ENCODE assay signal across 1 cellular context in the genomic region with DNA sequence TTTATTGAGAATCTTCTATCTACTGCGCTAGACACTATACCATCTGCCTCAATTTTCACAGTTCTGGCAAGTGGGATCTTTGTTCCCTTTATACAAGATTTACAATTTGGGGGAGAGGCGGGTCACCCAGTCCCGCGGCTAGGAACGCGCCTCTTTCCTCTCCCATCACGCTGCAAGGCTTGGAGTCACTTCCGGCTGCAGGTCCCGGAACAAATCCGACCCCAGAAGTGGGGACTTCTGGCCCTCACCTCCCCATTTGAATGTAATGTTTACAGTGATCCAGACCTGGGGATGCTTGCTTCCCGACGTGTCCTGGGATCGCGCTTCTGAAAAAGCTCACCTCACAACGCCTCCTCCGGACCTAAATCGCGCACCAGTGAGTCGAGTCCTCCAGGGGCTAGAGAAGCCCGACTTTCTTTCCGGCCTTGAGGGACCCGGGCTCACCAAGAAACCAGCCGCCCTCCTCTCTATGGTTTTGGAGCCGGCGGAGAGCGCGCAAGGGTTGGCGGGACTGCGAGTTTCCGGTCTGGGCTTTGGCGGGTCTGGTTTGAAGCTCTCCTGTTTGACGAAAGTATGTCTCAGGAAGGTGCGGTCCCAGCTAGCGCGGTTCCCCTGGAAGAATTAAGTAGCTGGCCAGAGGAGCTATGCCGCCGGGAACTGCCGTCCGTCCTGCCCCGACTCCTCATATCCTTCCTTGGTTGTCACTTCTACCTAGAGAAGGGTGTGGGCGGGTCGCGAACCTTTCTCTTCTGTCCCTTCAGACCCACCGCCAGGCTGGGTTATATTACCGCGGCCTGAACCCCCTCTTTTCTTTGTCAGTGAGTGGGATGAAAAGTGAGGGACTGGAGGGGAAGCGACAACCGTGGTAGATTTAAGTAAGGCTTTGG.
TF ChIP-seq lines count a peak whose summit lies in the region.

METTL18 (minus strand) TSS at position 378 of the 887 bp plus-strand sequence. CDS start 1,212 bp downstream, outside the sequence.

TF ChIP-seq in HepG2, 621 proteins besides CTCF, POLR2A, EP300 and RAD21 (continued from another document and continues in another):
- TF ChIP-seq TCF12 (IDR thresholded peaks at IDR 0.05), result no peak
- no peak for TF ChIP-seq TCF12 (CRISPR knock-in tag; IDR thresholded peaks at IDR 0.05)
- TF ChIP-seq ZNF564 (CRISPR knock-in tag; IDR thresholded peaks at IDR 0.05), result 0 out of 2 replicates have a peak, but pooled peaks have one; percentile 18
- peak; percentile 69; the same call in 1 of the 2 replicates for TF ChIP-seq HDAC2 (CRISPR knock-in tag; IDR thresholded peaks at IDR 0.05)
- TF ChIP-seq, protein P1, sequence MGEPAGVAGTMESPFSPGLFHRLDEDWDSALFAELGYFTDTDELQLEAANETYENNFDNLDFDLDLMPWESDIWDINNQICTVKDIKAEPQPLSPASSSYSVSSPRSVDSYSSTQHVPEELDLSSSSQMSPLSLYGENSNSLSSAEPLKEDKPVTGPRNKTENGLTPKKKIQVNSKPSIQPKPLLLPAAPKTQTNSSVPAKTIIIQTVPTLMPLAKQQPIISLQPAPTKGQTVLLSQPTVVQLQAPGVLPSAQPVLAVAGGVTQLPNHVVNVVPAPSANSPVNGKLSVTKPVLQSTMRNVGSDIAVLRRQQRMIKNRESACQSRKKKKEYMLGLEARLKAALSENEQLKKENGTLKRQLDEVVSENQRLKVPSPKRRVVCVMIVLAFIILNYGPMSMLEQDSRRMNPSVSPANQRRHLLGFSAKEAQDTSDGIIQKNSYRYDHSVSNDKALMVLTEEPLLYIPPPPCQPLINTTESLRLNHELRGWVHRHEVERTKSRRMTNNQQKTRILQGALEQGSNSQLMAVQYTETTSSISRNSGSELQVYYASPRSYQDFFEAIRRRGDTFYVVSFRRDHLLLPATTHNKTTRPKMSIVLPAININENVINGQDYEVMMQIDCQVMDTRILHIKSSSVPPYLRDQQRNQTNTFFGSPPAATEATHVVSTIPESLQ (CRISPR knock-in tag; conservative IDR thresholded peaks at IDR 0.05), result 0 out of 2 replicates have a peak, but pooled peaks have one; percentile 13
- peak; percentile 94 for TF ChIP-seq ELF1 (CRISPR knock-in tag; IDR thresholded peaks at IDR 0.05)
- no peak for TF ChIP-seq SOX13 (IDR thresholded peaks at IDR 0.05)
- TF ChIP-seq SOX13 (CRISPR knock-in tag; conservative IDR thresholded peaks at IDR 0.05 in 1 of 2, IDR thresholded peaks at IDR 0.05 in 1 of 2), result 0 out of 4 replicates have a peak, but pooled peaks of 1 of the 2 experiments have one; percentile 26
- 0 out of 2 replicates have a peak, but pooled peaks have one; percentile 21 for TF ChIP-seq ARNTL (CRISPR knock-in tag; IDR thresholded peaks at IDR 0.05)
- peak; percentile 90 for TF ChIP-seq ZNF687 (CRISPR knock-in tag; IDR thresholded peaks at IDR 0.05)
- TF ChIP-seq EEA1 (CRISPR knock-in tag; IDR thresholded peaks at IDR 0.05; ENCODE audit: borderline replicate concordance), result no peak
- 0 out of 2 replicates have a peak, but pooled peaks have one; percentile 65 for TF ChIP-seq GFI1 (CRISPR knock-in tag; IDR thresholded peaks at IDR 0.05; ENCODE audit: borderline replicate concordance)
- 0 out of 2 replicates have a peak, but pooled peaks have one; percentile 21 for TF ChIP-seq ZNF24 (IDR thresholded peaks at IDR 0.05)
- peak; percentile 62; the same call in 1 of the 2 replicates for TF ChIP-seq ZFP90 (CRISPR knock-in tag; IDR thresholded peaks at IDR 0.05; ENCODE audit: borderline replicate concordance)
- TF ChIP-seq KLF6 (CRISPR knock-in tag; IDR thresholded peaks at IDR 0.05), result 0 out of 2 replicates have a peak, but pooled peaks have one; percentile 55
- TF ChIP-seq FOXO1 (CRISPR knock-in tag; IDR thresholded peaks at IDR 0.05), result 0 out of 2 replicates have a peak, but pooled peaks have one; percentile 40
- TF ChIP-seq ZFP62 (CRISPR knock-in tag; IDR thresholded peaks at IDR 0.05), result 0 out of 2 replicates have a peak, but pooled peaks have one; percentile 42
- 0 out of 2 replicates have a peak, but pooled peaks have one; percentile 12 for TF ChIP-seq ZBTB7B (CRISPR knock-in tag; IDR thresholded peaks at IDR 0.05)
- TF ChIP-seq RBFOX2 (IDR thresholded peaks at IDR 0.05; ENCODE audit: low read depth, low read length), result 0 out of 2 replicates have a peak, but pooled peaks have one; percentile 45
- TF ChIP-seq MXI1 (IDR thresholded peaks at IDR 0.05; ENCODE audit: borderline replicate concordance, low read depth, low read length), result peak; percentile 53; the same call in 1 of the 3 replicates
- TF ChIP-seq, protein P2, sequence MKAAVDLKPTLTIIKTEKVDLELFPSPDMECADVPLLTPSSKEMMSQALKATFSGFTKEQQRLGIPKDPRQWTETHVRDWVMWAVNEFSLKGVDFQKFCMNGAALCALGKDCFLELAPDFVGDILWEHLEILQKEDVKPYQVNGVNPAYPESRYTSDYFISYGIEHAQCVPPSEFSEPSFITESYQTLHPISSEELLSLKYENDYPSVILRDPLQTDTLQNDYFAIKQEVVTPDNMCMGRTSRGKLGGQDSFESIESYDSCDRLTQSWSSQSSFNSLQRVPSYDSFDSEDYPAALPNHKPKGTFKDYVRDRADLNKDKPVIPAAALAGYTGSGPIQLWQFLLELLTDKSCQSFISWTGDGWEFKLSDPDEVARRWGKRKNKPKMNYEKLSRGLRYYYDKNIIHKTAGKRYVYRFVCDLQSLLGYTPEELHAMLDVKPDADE (CRISPR knock-in tag; IDR thresholded peaks at IDR 0.05), result no peak
- peak; percentile 97 for TF ChIP-seq ASH2L (IDR thresholded peaks at IDR 0.05; ENCODE audit: insufficient read length, low read depth, low read length)
- peak; percentile 97 for TF ChIP-seq SAP130 (CRISPR knock-in tag; IDR thresholded peaks at IDR 0.05; ENCODE audit: low read depth)
- TF ChIP-seq SRY (CRISPR knock-in tag; IDR thresholded peaks at IDR 0.05), result no peak
- TF ChIP-seq KLF16 (CRISPR knock-in tag; IDR thresholded peaks at IDR 0.05), result peak in 1 of 2 experiments; percentile 88; a peak in 2 of 4 replicates
- TF ChIP-seq SSRP1 (CRISPR knock-in tag; IDR thresholded peaks at IDR 0.05), result no peak
- peak; percentile 43; the same call in 1 of the 2 replicates for TF ChIP-seq IKZF5 (CRISPR knock-in tag; IDR thresholded peaks at IDR 0.05)
- TF ChIP-seq ZNF83 (CRISPR knock-in tag; IDR thresholded peaks at IDR 0.05; ENCODE audit: borderline replicate concordance), result 0 out of 2 replicates have a peak, but pooled peaks have one; percentile 23
- TF ChIP-seq POLR2AphosphoS2 (IDR thresholded peaks at IDR 0.05; ENCODE audit: low read depth, low read length), result no peak
- TF ChIP-seq NFAT5 (CRISPR knock-in tag; IDR thresholded peaks at IDR 0.05), result 0 out of 2 replicates have a peak, but pooled peaks have one; percentile 52
- TF ChIP-seq SMAD1 (CRISPR knock-in tag; IDR thresholded peaks at IDR 0.05; ENCODE audit: borderline replicate concordance, low read depth), result 0 out of 2 replicates have a peak, but pooled peaks have one; percentile 57
- TF ChIP-seq SOX6 (IDR thresholded peaks at IDR 0.05), result no peak
- peak; percentile 27; the same call in 1 of the 2 replicates for TF ChIP-seq SOX6 (CRISPR knock-in tag; IDR thresholded peaks at IDR 0.05)
- peak; percentile 61 for TF ChIP-seq TEAD3 (CRISPR knock-in tag; optimal IDR thresholded peaks at IDR 0.05; ENCODE audit: borderline replicate concordance)
- peak; percentile 54; the same call in 1 of the 2 replicates for TF ChIP-seq ZNF362 (CRISPR knock-in tag; IDR thresholded peaks at IDR 0.05; ENCODE audit: borderline replicate concordance)
- 0 out of 2 replicates have a peak, but pooled peaks have one; percentile 29 for TF ChIP-seq ZNF510 (CRISPR knock-in tag; IDR thresholded peaks at IDR 0.05; ENCODE audit: low read depth)
- no peak for TF ChIP-seq ZNF567 (CRISPR knock-in tag; IDR thresholded peaks at IDR 0.05; ENCODE audit: borderline replicate concordance)
- peak; percentile 81 for TF ChIP-seq MAX (IDR thresholded peaks at IDR 0.05)
- TF ChIP-seq NONO (IDR thresholded peaks at IDR 0.05), result no peak
- peak; percentile 37; the same call in 1 of the 2 replicates for TF ChIP-seq NONO (CRISPR knock-in tag; conservative IDR thresholded peaks at IDR 0.05)
- TF ChIP-seq, protein P3, sequence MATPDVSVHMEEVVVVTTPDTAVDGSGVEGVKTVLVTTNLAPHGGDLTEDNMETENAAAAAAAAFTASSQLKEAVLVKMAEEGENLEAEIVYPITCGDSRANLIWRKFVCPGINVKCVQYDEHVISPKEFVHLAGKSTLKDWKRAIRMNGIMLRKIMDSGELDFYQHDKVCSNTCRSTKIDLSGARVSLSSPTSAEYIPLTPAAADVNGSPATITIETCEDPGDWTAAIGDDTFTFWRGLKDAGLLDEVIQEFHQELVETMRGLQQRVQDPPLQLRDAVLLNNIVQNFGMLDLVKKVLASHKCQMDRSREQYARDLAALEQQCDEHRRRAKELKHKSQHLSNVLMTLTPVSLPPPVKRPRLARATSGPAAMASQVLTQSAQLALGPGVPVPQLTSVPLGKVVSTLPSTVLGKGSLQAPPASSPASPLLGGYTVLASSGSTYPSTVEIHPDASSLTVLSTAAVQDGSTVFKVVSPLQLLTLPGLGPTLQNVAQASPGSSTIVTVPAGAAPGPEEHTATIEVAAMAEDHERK (CRISPR knock-in tag; IDR thresholded peaks at IDR 0.05; ENCODE audit: low read depth), result no peak
